In the genomic region with DNA sequence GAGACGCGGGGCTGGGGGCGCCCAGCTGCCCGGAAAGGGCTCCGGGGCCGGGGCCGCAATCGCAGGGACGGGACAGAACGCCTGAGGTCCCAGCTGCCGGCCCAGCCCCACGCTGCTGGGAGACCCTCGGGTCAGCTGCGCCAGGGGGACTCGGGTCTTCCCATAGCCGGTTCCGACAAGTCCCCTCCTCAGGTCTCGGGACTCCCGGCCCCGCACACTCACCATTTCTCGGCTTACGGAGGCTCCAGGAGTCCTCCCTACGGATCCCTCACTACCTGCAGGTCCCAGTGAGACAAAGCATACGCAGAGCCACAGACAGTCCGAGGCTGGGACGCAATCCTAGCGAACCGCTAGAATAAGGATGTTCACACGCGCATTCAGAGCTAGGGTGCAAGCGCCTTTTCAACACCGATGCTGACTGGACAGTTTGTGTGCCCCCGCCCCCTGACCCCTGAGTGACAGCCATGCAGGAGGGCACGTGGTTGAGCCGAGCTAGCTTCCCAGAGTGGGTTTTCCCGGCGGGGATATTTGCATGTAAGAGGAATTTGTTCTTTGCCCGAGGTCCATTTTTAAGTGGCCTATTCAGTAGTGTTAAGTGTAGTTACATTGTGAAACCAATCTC, we compare ENCODE assay signal across 18 cellular contexts. TPM values are rescaled to one million over a fixed set of nuclear protein-coding genes. Genes with fewer than 3 reads are reported as not detected.
DNase-seq lines count a peak whose midpoint lies in the region; ATAC-seq and TF ChIP-seq lines count a peak whose summit lies in the region.
"Had no signal": no experiment of that assay in that cellular context is flagged by ENCODE, and none has a peak within 500 bp of the region (broad histone marks: within the 10 kb centered on the region; RNA-seq: fewer than 3 reads in every experiment).

No MANE protein-coding gene starts in this region.

- WGBS in H9 (ENCODE audit: extremely low coverage, insufficient read length, low lambda C conversion rate): no CpG with 5 or more reads among the region's 38 CpGs
- 39% methylated on average over 7 of the region's 38 CpGs for WGBS in right lobe of liver (ENCODE audit: insufficient coverage, low coverage, low lambda C conversion rate, missing lambda C conversion rate)

- H3K9me3 ChIP-seq in H9 (ENCODE audit: control insufficient read depth, low read depth, low read length): no peaks in the 10 kb centered on the region
- H3K9me3 ChIP-seq in right lobe of liver: no peaks in the 10 kb centered on the region
- H3K9me3 ChIP-seq: gastroesophageal sphincter, SK-N-SH had no signal

- H3K4me1 ChIP-seq in H9 (ENCODE audit: insufficient read depth, low read length) (no peaks in the 10 kb centered on the region), right lobe of liver (peaks cover 0 to 7% (median 0%) of the 10 kb centered on the region in 4 donors)
- H3K4me1 ChIP-seq: gastroesophageal sphincter had no signal

- H3K9ac ChIP-seq in H9 (ENCODE audit: extremely low read depth, insufficient read length, low read length): no peak overlapping the region
- H3K9ac ChIP-seq: SK-N-SH had no signal

- no peaks in the 10 kb centered on the region for H3K27me3 ChIP-seq in H9 (ENCODE audit: insufficient read depth, low read length)
- no peaks in the 10 kb centered on the region for H3K27me3 ChIP-seq in dorsolateral prefrontal cortex
- no peaks in the 10 kb centered on the region for H3K27me3 ChIP-seq in right lobe of liver
- H3K27me3 ChIP-seq: gastroesophageal sphincter had no signal

- H2BK120ac ChIP-seq in H9 (ENCODE audit: low read depth, low read length, poor library complexity, severe bottlenecking): no peak overlapping the region

- no peak overlapping the region for H4K91ac ChIP-seq in H9 (ENCODE audit: insufficient read length, low read depth, low read length)

- intact Hi-C loops in dorsolateral prefrontal cortex (cut with DNase I): no loop called here
- intact Hi-C loops in right lobe of liver (cut with DNase I): no loop called here

- H3K14ac ChIP-seq in H9 (ENCODE audit: insufficient read depth, low read length): no peak overlapping the region

- H2BK12ac ChIP-seq in H9 (ENCODE audit: insufficient read length, low read depth, low read length): no peak overlapping the region

- H3K4me3 ChIP-seq in dorsolateral prefrontal cortex: peak overlapping the region in 45 of 59 donors; percentile 1 to 54 (median 32)
- peak overlapping the region; percentile 39 to 58 (median 54) for H3K4me3 ChIP-seq in right lobe of liver
- H3K4me3 ChIP-seq: gastroesophageal sphincter had no signal

- no peak overlapping the region for H2AK5ac ChIP-seq in H9 (ENCODE audit: insufficient read length, low read length)

- TF ChIP-seq POLR2A in right lobe of liver (IDR thresholded peaks at IDR 0.05): peak; percentile 61

- no peak overlapping the region for H3K4me3 Mint-ChIP-seq in H9
- H3K4me3 Mint-ChIP-seq: activated CD4-positive, alpha-beta memory T cell treated with anti-CD3 and anti-CD28 coated beads, Interleukin-2, amount 10 ng/mL, durations not matched to agents 7 days and 5 days; CD14-positive monocyte; neural crest cell; T-helper 2 cell treated with Interferon-gamma antibody and Interleukin-4, amounts not matched to agents 5 μg/mL and 100 μg/mL, for 36 hours had no signal

- H3K4ac ChIP-seq in H9 (ENCODE audit: low read depth, low read length): no peak overlapping the region

- no peaks in the 10 kb centered on the region for H3K36me3 ChIP-seq in right lobe of liver

- H3K56ac ChIP-seq in H9 (ENCODE audit: insufficient read length, low read depth, low read length): no peak overlapping the region

- peaks cover 0 to 2% of the 10 kb centered on the region in 2 experiments; a peak in 1 of 4 replicates for H3K4me1 Mint-ChIP-seq in H9
- H3K4me1 Mint-ChIP-seq: activated CD4-positive, alpha-beta memory T cell treated with anti-CD3 and anti-CD28 coated beads, Interleukin-2, amount 10 ng/mL, durations not matched to agents 7 days and 5 days; CD14-positive monocyte; neural crest cell had no signal

- no peaks in the 10 kb centered on the region for H4K20me1 ChIP-seq in H9 (ENCODE audit: control insufficient read depth, insufficient read depth, insufficient read length)

- H2BK15ac ChIP-seq in H9 (ENCODE audit: low read depth, low read length): no peak overlapping the region

- peaks cover 2 to 15% (median 8%) of the 10 kb centered on the region in 3 experiments for H3K36me3 Mint-ChIP-seq in H9 (ENCODE audit: insufficient read depth in 1 of 3, low read depth in 3 of 3)

- H3K79me2 ChIP-seq in H9 (ENCODE audit: insufficient read depth, low read length): no peaks in the 10 kb centered on the region

- no peak overlapping the region for H3K18ac ChIP-seq in H9 (ENCODE audit: insufficient read length, low read depth, low read length)

- H4K8ac ChIP-seq in H9 (replicated peaks; ENCODE audit: insufficient read length, low read depth, low read length): no peak overlapping the region

- H2BK5ac ChIP-seq in H9 (ENCODE audit: insufficient read length, low read length): no peak overlapping the region

- peak overlapping the region in 2 of 3 experiments; percentile 62 to 64; a peak in 2 of 7 replicates for H3K27ac Mint-ChIP-seq in H9
- H3K27ac Mint-ChIP-seq: activated CD4-positive, alpha-beta memory T cell treated with anti-CD3 and anti-CD28 coated beads, Interleukin-2, amount 10 ng/mL, durations not matched to agents 7 days and 5 days; T-helper 2 cell treated with Interferon-gamma antibody and Interleukin-4, amounts not matched to agents 5 μg/mL and 100 μg/mL, for 36 hours had no signal

- no peaks in the 10 kb centered on the region for H3K9me3 Mint-ChIP-seq in H9
- H3K9me3 Mint-ChIP-seq: activated CD4-positive, alpha-beta memory T cell treated with anti-CD3 and anti-CD28 coated beads, Interleukin-2, amount 10 ng/mL, durations not matched to agents 7 days and 5 days; neural crest cell; T-helper 2 cell treated with Interferon-gamma antibody and Interleukin-4, amounts not matched to agents 5 μg/mL and 100 μg/mL, for 36 hours had no signal

- H3K27ac ChIP-seq in H9 (ENCODE audit: insufficient read length, low read depth, low read length) (no peak overlapping the region), dorsolateral prefrontal cortex (no peak overlapping the region), right lobe of liver (peak overlapping the region in 2 of 3 donors; percentile 40 to 53)
- H3K27ac ChIP-seq: gastroesophageal sphincter had no signal

- peak; percentile 98 to 99 (median 98) for ATAC-seq in right lobe of liver
- ATAC-seq: esophagus mucosa, gastroesophageal sphincter had no signal

- H3K79me1 ChIP-seq in H9 (ENCODE audit: insufficient read depth, low read depth, low read length, poor library complexity, severe bottlenecking): no peaks in the 10 kb centered on the region

- no peak overlapping the region for H3K23ac ChIP-seq in H9 (ENCODE audit: insufficient read length, low read depth, low read length)

- H3T11ph ChIP-seq in H9 (ENCODE audit: low read length): no peak overlapping the region

- no peak for TF ChIP-seq CTCF in H9 (conservative IDR thresholded peaks at IDR 0.05)
- no peak for TF ChIP-seq CTCF in dorsolateral prefrontal cortex (IDR thresholded peaks at IDR 0.05 in 54 of 56, conservative IDR thresholded peaks at IDR 0.05 in 2 of 56; ENCODE audit: low read depth in 1 of 56, partially characterized antibody in 56 of 56)
- no peak for TF ChIP-seq CTCF in right lobe of liver (IDR thresholded peaks at IDR 0.05)

- no peak overlapping the region for H2AFZ ChIP-seq in H9 (ENCODE audit: low read length)

- no peak overlapping the region for H4K5ac ChIP-seq in H9 (ENCODE audit: insufficient read length, low read depth, low read length)

- no peaks in the 10 kb centered on the region for H3K23me2 ChIP-seq in H9 (ENCODE audit: insufficient read length, low read depth, low read length, poor library complexity, severe bottlenecking)

- H2BK20ac ChIP-seq in H9 (ENCODE audit: low read depth, low read length, poor library complexity, severe bottlenecking): no peak overlapping the region

- DNase-seq in H9: no peak
- peak in 4 of 10 donors; percentile 34 to 42 (median 38) for DNase-seq in dorsolateral prefrontal cortex
- DNase-seq in right lobe of liver: peak; percentile 86 to 89 (median 89)
- DNase-seq in superior temporal gyrus (ENCODE audit: extremely low spot score): peak; percentile 2
- DNase-seq in MV-4-11 (lab: John Stamatoyannopoulos, UW): no peak
- no peak for DNase-seq in NCI-H524 (lab: John Stamatoyannopoulos, UW)
- no peak for DNase-seq in OCI-M1 (lab: John Stamatoyannopoulos, UW)
- DNase-seq: activated CD4-positive, alpha-beta memory T cell treated with anti-CD3 and anti-CD28 coated beads, Interleukin-2, amount 10 ng/mL, durations not matched to agents 7 days and 5 days; amniotic stem cell; NCI-H1930; RPMI8226; SK-N-SH; stimulated activated CD8-positive, alpha-beta memory T cell treated with anti-CD3 and anti-CD28 coated beads, Interleukin-4, amount 100 ng/mL, for 48 hours had no signal

- no peaks in the 10 kb centered on the region for H3K27me3 Mint-ChIP-seq in H9 (ENCODE audit: low read depth)
- H3K27me3 Mint-ChIP-seq: activated CD4-positive, alpha-beta memory T cell treated with anti-CD3 and anti-CD28 coated beads, Interleukin-2, amount 10 ng/mL, durations not matched to agents 7 days and 5 days had no signal

- H3K4me2 ChIP-seq in H9 (ENCODE audit: insufficient read depth, insufficient read length, low read length): no peak overlapping the region
- H3K4me2 ChIP-seq: SK-N-SH had no signal

RNA-seq across cellular contexts. Expression of a gene that starts 13.6 kb away (rescaled TPM):
- total RNA-seq in H9 (2021): 9.7 and 10.1 TPM in 2 replicates
- total RNA-seq in dorsolateral prefrontal cortex: 10 to 100 TPM; 11.0 to 31.0 (median 19.9) TPM
- total RNA-seq in right lobe of liver: 1 to 10 TPM; 3.6 to 7.0 (median 4.3) TPM

RNA-seq across cellular contexts. Expression of a gene that starts 13.7 kb away (rescaled TPM):
- total RNA-seq in H9 (2021): 20.2 and 22.8 TPM in 2 replicates
- 10 to 100 TPM; 21.1 to 51.1 (median 33.9) TPM for total RNA-seq in dorsolateral prefrontal cortex
- total RNA-seq in right lobe of liver: 10 to 100 TPM in 1 of 6 experiments, 1 to 10 TPM in 5; 5.5 to 10.7 (median 7.8) TPM

RNA-seq across cellular contexts. Expression of a gene that starts 45.8 kb away (rescaled TPM):
- 9.4 and 11.3 TPM in 2 replicates for total RNA-seq in H9 (2021)
- total RNA-seq in dorsolateral prefrontal cortex: 10 to 100 TPM; 10.2 to 25.8 (median 14.0) TPM
- total RNA-seq in right lobe of liver: 1 to 10 TPM; 3.1 to 8.1 (median 5.3) TPM

Comparison
In these comparisons a context has a peak if more than half of its experiments do, and no peak if none do; other contexts are left out.
1. DNase-seq: peak in right lobe of liver (3 of 3) and superior temporal gyrus (single experiment); none in H9 (single experiment), MV-4-11 (single experiment), NCI-H524 (0 of 2) and OCI-M1 (single experiment).
2. H3K27ac ChIP-seq: peak in right lobe of liver (2 of 3); none in H9 (single experiment) and dorsolateral prefrontal cortex (0 of 59).